23 cellular contexts compared by ENCODE assay signal in the genomic region with DNA sequence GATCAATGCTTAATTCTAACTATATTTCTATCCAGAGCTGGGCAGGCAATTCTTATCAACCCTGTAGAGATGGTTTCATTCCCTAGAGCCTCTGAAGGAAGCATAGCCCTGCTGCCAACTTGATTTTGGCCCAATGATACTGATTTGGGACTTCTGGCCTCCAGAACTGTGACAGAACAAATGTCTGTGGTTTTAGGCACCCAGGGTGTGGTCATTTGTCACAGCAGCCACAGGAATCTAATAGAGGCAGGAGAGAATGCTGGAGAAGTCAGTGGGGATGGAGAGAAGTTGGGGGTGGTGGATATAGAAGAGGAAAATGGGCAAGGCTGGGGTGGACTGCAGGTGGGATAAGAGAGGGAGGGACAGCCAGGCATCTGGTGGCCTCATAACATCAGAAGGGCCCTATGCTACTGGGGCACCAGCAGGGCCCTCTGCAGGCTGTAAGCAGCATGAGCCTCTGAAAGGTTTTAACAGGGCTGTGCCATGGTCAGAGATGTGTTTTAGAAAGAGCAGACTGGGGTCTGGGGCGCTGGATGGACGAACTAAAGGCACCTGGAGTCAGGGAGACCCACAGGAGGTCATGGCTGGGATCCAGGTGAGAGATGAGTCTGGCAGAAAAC. TPM values are rescaled to one million over a fixed set of nuclear protein-coding genes. Genes with fewer than 3 reads are reported as not detected.
A peak's percentile ranks its signal among the peaks of the same experiment; 100 is the strongest.
DNase-seq lines count a peak whose midpoint lies in the region; ATAC-seq and TF ChIP-seq lines count a peak whose summit lies in the region.
"Had no signal": no experiment of that assay in that cellular context is flagged by ENCODE, and none has a peak within 500 bp of the region (broad histone marks: within the 10 kb centered on the region; RNA-seq: fewer than 3 reads in every experiment).

No MANE protein-coding gene starts in this region.

- H3K9me2 ChIP-seq in OCI-LY1 (ENCODE audit: low read depth, low read length): no peaks in the 10 kb centered on the region

- H3K4me1 ChIP-seq in OCI-LY1 (ENCODE audit: insufficient read depth, low read length, severe bottlenecking) (no peaks in the 10 kb centered on the region), endodermal cell (ENCODE audit: control insufficient read depth, insufficient read depth, low read length) (peaks cover 18% of the 10 kb centered on the region), body of pancreas (no peaks in the 10 kb centered on the region)
- H3K4me1 ChIP-seq: A549, prostate gland, SJSA1, thyroid gland had no signal

- H3K27me3 ChIP-seq in OCI-LY1 (ENCODE audit: insufficient read depth, low read length) (no peaks in the 10 kb centered on the region), endodermal cell (ENCODE audit: control insufficient read depth, insufficient read depth, low read length, poor library complexity, severe bottlenecking) (peaks cover 13% of the 10 kb centered on the region), body of pancreas (no peaks in the 10 kb centered on the region)
- H3K27me3 ChIP-seq: SJSA1, thyroid gland had no signal

- H3K27ac ChIP-seq in OCI-LY1 (ENCODE audit: low read depth, low read length, poor library complexity, severe bottlenecking) (no peak overlapping the region), endodermal cell (ENCODE audit: low read depth, low read length) (no peak overlapping the region), body of pancreas (no peak overlapping the region)
- H3K27ac ChIP-seq: A549, prostate gland, SJSA1, thyroid gland had no signal

- intact Hi-C loops in activated naive CD4-positive, alpha-beta T cell treated with anti-CD3 and anti-CD28 coated beads for 36 hours (cut with micrococcal nuclease): no loop called here
- intact Hi-C loops in body of pancreas (cut with DNase I): no loop called here

- no peaks in the 10 kb centered on the region for H3K27me3 Mint-ChIP-seq in activated naive CD4-positive, alpha-beta T cell treated with anti-CD3 and anti-CD28 coated beads for 36 hours (ENCODE audit: low read depth)
- H3K27me3 Mint-ChIP-seq in endodermal cell (ENCODE audit: insufficient read depth): peaks cover 31% of the 10 kb centered on the region
- no peaks in the 10 kb centered on the region for H3K27me3 Mint-ChIP-seq in stimulated activated memory B cell treated with anti-CD40 and anti-IgM and Interleukin-4, amounts not matched to agents 10 μg/mL and 1 μg/mL and 100 μg/mL, for 72 hours

- CTCF ChIA-PET in activated naive CD4-positive, alpha-beta T cell treated with anti-CD3 and anti-CD28 coated beads for 36 hours (lab: Charles Lee): no interaction called here

- H3K4me3 ChIP-seq in OCI-LY1 (ENCODE audit: low read depth, low read length, poor library complexity, severe bottlenecking): no peak overlapping the region
- no peak overlapping the region for H3K4me3 ChIP-seq in endodermal cell (ENCODE audit: low read length)
- H3K4me3 ChIP-seq in body of pancreas: no peak overlapping the region
- H3K4me3 ChIP-seq: A549, prostate gland, SJSA1, thyroid gland had no signal

- no peak for TF ChIP-seq POLR2A in body of pancreas (IDR thresholded peaks at IDR 0.05)

- no peak overlapping the region for H3K4me3 Mint-ChIP-seq in activated naive CD4-positive, alpha-beta T cell treated with anti-CD3 and anti-CD28 coated beads for 36 hours
- H3K4me3 Mint-ChIP-seq in endodermal cell: no peak overlapping the region
- no peak overlapping the region for H3K4me3 Mint-ChIP-seq in stimulated activated memory B cell treated with anti-CD40 and anti-IgM and Interleukin-4, amounts not matched to agents 10 μg/mL and 1 μg/mL and 100 μg/mL, for 72 hours
- H3K4me3 Mint-ChIP-seq: CD4-positive, alpha-beta memory T cell; nephron had no signal

- no peak for ATAC-seq in stimulated activated memory B cell treated with anti-CD40 and anti-IgM and Interleukin-4, amounts not matched to agents 10 μg/mL and 1 μg/mL and 100 μg/mL, for 72 hours
- no peak for ATAC-seq in body of pancreas
- ATAC-seq: HepG2 had no signal

- no peak overlapping the region for H2AFZ ChIP-seq in OCI-LY1 (ENCODE audit: low read length)

- TF ChIP-seq CTCF in OCI-LY1 (IDR thresholded peaks at IDR 0.05; ENCODE audit: low read length) (0 out of 2 replicates have a peak, but pooled peaks have one; percentile 10), endodermal cell (conservative IDR thresholded peaks at IDR 0.05) (peak; percentile 69), body of pancreas (IDR thresholded peaks at IDR 0.05) (no peak)

- H3F3A ChIP-seq in OCI-LY1 (ENCODE audit: insufficient read depth, low read length): no peaks in the 10 kb centered on the region

- H3K36me3 ChIP-seq in OCI-LY1 (ENCODE audit: insufficient read depth, low read length) (no peaks in the 10 kb centered on the region), endodermal cell (ENCODE audit: control insufficient read depth, insufficient read depth, low read length) (no peaks in the 10 kb centered on the region), body of pancreas (replicated peaks in 1 of 2; ENCODE audit: insufficient read depth in 1 of 2, low read depth in 2 of 2) (no peaks in the 10 kb centered on the region)
- H3K36me3 ChIP-seq: prostate gland, SJSA1, thyroid gland had no signal

- H3K9ac ChIP-seq in OCI-LY1 (ENCODE audit: low read length) (no peak overlapping the region), endodermal cell (ENCODE audit: extremely low read depth, low read length, poor library complexity, severe bottlenecking) (no peak overlapping the region)

- H3K36me3 Mint-ChIP-seq in activated naive CD4-positive, alpha-beta T cell treated with anti-CD3 and anti-CD28 coated beads for 36 hours (ENCODE audit: low read depth): no peaks in the 10 kb centered on the region
- H3K36me3 Mint-ChIP-seq in endodermal cell (ENCODE audit: low read depth): no peaks in the 10 kb centered on the region
- no peaks in the 10 kb centered on the region for H3K36me3 Mint-ChIP-seq in stimulated activated memory B cell treated with anti-CD40 and anti-IgM and Interleukin-4, amounts not matched to agents 10 μg/mL and 1 μg/mL and 100 μg/mL, for 72 hours
- H3K36me3 Mint-ChIP-seq: CD4-positive, alpha-beta memory T cell had no signal

- no peak for DNase-seq in activated naive CD4-positive, alpha-beta T cell treated with anti-CD3 and anti-CD28 coated beads for 36 hours
- no peak for DNase-seq in activated naive CD4-positive, alpha-beta T cell treated with Interleukin-2 at 50 U/mL for 16 hours
- DNase-seq in endodermal cell (no peak), NCI-H2081 treated with DMSO at 0.1 percent for 48 hours (lab: John Stamatoyannopoulos, UW) (no peak), NCI-H345 treated with DMSO at 0.1 percent for 48 hours (lab: John Stamatoyannopoulos, UW; ENCODE audit: unreplicated experiment) (no peak), body of pancreas (no peak)
- DNase-seq: activated effector memory CD4-positive, alpha-beta T cell treated with anti-CD3 and anti-CD28 coated beads, Interleukin-2, amount 50 U/mL, for 16 hours; aorta; CD4-positive, alpha-beta memory T cell; hippocampal formation; mesenchymal stem cell; MM.1S; NCI-H187; NCI-H345; T1000; thyroid gland had no signal

- H3K79me2 ChIP-seq in OCI-LY1 (ENCODE audit: insufficient read depth, low read length): no peaks in the 10 kb centered on the region

- no peaks in the 10 kb centered on the region for H3K9me3 ChIP-seq in OCI-LY1 (ENCODE audit: low read length)
- no peaks in the 10 kb centered on the region for H3K9me3 ChIP-seq in endodermal cell (ENCODE audit: control insufficient read depth, low read length)
- no peaks in the 10 kb centered on the region for H3K9me3 ChIP-seq in body of pancreas
- H3K9me3 ChIP-seq: A549, prostate gland, SJSA1, thyroid gland had no signal

- H3K9me3 Mint-ChIP-seq in activated naive CD4-positive, alpha-beta T cell treated with anti-CD3 and anti-CD28 coated beads for 36 hours: no peaks in the 10 kb centered on the region
- H3K9me3 Mint-ChIP-seq in endodermal cell: no peaks in the 10 kb centered on the region
- no peaks in the 10 kb centered on the region for H3K9me3 Mint-ChIP-seq in stimulated activated memory B cell treated with anti-CD40 and anti-IgM and Interleukin-4, amounts not matched to agents 10 μg/mL and 1 μg/mL and 100 μg/mL, for 72 hours
- H3K9me3 Mint-ChIP-seq: nephron had no signal

- H4K20me1 ChIP-seq in OCI-LY1 (ENCODE audit: insufficient read depth, low read length): no peaks in the 10 kb centered on the region

- 92 to 100% methylated on average over 2 of the region's 2 CpGs for WGBS in endodermal cell (ENCODE audit: insufficient coverage in 1 of 2, insufficient read length in 1 of 2), 2 experiments
- WGBS in body of pancreas, 2 donors: 66 to 68% methylated on average over 2 of the region's 2 CpGs

- peak overlapping the region; percentile 1 for H3K27ac Mint-ChIP-seq in activated naive CD4-positive, alpha-beta T cell treated with anti-CD3 and anti-CD28 coated beads for 36 hours
- H3K27ac Mint-ChIP-seq in endodermal cell: peak overlapping the region; percentile 67
- peak overlapping the region; percentile 11 for H3K27ac Mint-ChIP-seq in stimulated activated memory B cell treated with anti-CD40 and anti-IgM and Interleukin-4, amounts not matched to agents 10 μg/mL and 1 μg/mL and 100 μg/mL, for 72 hours
- H3K27ac Mint-ChIP-seq: nephron had no signal

- no peaks in the 10 kb centered on the region for H3K4me1 Mint-ChIP-seq in activated naive CD4-positive, alpha-beta T cell treated with anti-CD3 and anti-CD28 coated beads for 36 hours (ENCODE audit: low read depth)
- peaks cover 52% of the 10 kb centered on the region for H3K4me1 Mint-ChIP-seq in endodermal cell
- H3K4me1 Mint-ChIP-seq in stimulated activated memory B cell treated with anti-CD40 and anti-IgM and Interleukin-4, amounts not matched to agents 10 μg/mL and 1 μg/mL and 100 μg/mL, for 72 hours: no peaks in the 10 kb centered on the region
- H3K4me1 Mint-ChIP-seq: CD4-positive, alpha-beta memory T cell had no signal

- no peak overlapping the region for H3K4me2 ChIP-seq in OCI-LY1 (ENCODE audit: low read length)
- H3K4me2 ChIP-seq: A549 had no signal

RNA-seq across cellular contexts. Expression of gene MRPS11, which starts 19.8 kb away (rescaled TPM):
- 10 to 100 TPM; 50.3 to 57.1 TPM for total RNA-seq in activated naive CD4-positive, alpha-beta T cell treated with anti-CD3 and anti-CD28 coated beads for 36 hours
- total RNA-seq in endodermal cell (10 to 100 TPM; 44.8 to 49.0 TPM), body of pancreas (10 to 100 TPM; 16.2 to 35.5 TPM)
- 46.4 TPM for polyA plus RNA-seq in endodermal cell (2013, experiment 1 of 2)
- 45.7 TPM for polyA plus RNA-seq in endodermal cell (2013, experiment 2 of 2)

RNA-seq across cellular contexts. Expression of gene MRPL46, which starts 20.1 kb away (rescaled TPM):
- 10 to 100 TPM; 29.1 to 29.2 TPM for total RNA-seq in activated naive CD4-positive, alpha-beta T cell treated with anti-CD3 and anti-CD28 coated beads for 36 hours
- total RNA-seq in endodermal cell: 10 to 100 TPM; 24.5 TPM
- 29.2 TPM for polyA plus RNA-seq in endodermal cell (2013, experiment 1 of 2)
- 24.8 TPM for polyA plus RNA-seq in endodermal cell (2013, experiment 2 of 2)
- total RNA-seq in body of pancreas: 10 to 100 TPM in 1 of 2 donors, 1 to 10 TPM in 1; 9.6 to 16.2 TPM

RNA-seq across cellular contexts. Expression of gene DET1, which starts 59.2 kb away (rescaled TPM):
- total RNA-seq in activated naive CD4-positive, alpha-beta T cell treated with anti-CD3 and anti-CD28 coated beads for 36 hours: 1 to 10 TPM; 2.0 to 2.9 TPM
- total RNA-seq in endodermal cell (1 to 10 TPM; 4.4 to 4.8 TPM), body of pancreas (1 to 10 TPM; 8.2 to 8.3 TPM)
- polyA plus RNA-seq in endodermal cell (2013, experiment 1 of 2): 16.8 TPM
- polyA plus RNA-seq in endodermal cell (2013, experiment 2 of 2): 14.2 TPM

Comparison
In these comparisons a context has a peak if more than half of its experiments do, and no peak if none do; other contexts are left out.
1. H3K27ac Mint-ChIP-seq: peak in every context shown above with its lines; median percentile 67 in endodermal cell; 11 in stimulated activated memory B cell treated with anti-CD40 and anti-IgM and Interleukin-4, amounts not matched to agents 10 μg/mL and 1 μg/mL and 100 μg/mL, for 72 hours; 1 in activated naive CD4-positive, alpha-beta T cell treated with anti-CD3 and anti-CD28 coated beads for 36 hours.
2. CTCF ChIP-seq: peak in OCI-LY1 (single experiment) and endodermal cell (single experiment); none in body of pancreas (0 of 7).